In the genomic region with DNA sequence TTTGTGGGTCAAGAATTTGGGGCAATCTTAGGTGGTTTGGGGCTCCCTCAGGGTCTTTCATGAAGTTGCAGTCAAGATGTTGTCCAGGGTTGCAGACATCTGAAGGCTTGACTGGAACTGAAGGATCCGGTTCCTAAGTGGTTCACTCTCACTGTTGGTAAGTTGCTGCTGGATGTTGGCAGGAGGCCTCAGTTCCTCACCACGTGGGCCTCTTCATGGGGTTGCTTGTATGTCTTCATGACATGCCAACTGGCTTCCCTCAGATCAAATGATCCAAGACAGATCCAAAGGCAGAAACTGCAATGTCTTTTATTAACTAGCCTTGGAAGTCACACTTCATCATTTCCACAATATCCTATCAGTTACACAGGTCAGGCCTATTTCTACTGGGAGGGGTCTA, we compare ENCODE assay signal across 23 cellular contexts. TPM values are rescaled to one million over a fixed set of nuclear protein-coding genes. Genes with fewer than 3 reads are reported as not detected.
DNase-seq lines count a peak whose midpoint lies in the region; ATAC-seq and TF ChIP-seq lines count a peak whose summit lies in the region.
"Had no signal": no experiment of that assay in that cellular context is flagged by ENCODE, and none has a peak within 500 bp of the region (broad histone marks: within the 10 kb centered on the region; RNA-seq: fewer than 3 reads in every experiment).

No MANE protein-coding gene starts in this region.

- peaks cover 2 to 16% (median 10%) of the 10 kb centered on the region in 5 donors for H3K9me3 Mint-ChIP-seq in CD8-positive, alpha-beta memory T cell
- H3K9me3 Mint-ChIP-seq in activated naive CD8-positive, alpha-beta T cell treated with anti-CD3 and anti-CD28 coated beads, Interleukin-2, amount 10 ng/mL, durations not matched to agents 7 days and 5 days = peaks cover 19% of the 10 kb centered on the region
- H3K9me3 Mint-ChIP-seq in osteocyte (ENCODE audit: unreplicated experiment) (peaks cover 8% of the 10 kb centered on the region), progenitor cell of endocrine pancreas (ENCODE audit: low read depth) (peaks cover 19% of the 10 kb centered on the region)

- peaks cover 5 to 30% (median 5%) of the 10 kb centered on the region in 3 donors for H3K36me3 Mint-ChIP-seq in CD8-positive, alpha-beta memory T cell
- peaks cover 35% of the 10 kb centered on the region for H3K36me3 Mint-ChIP-seq in activated naive CD8-positive, alpha-beta T cell treated with anti-CD3 and anti-CD28 coated beads, Interleukin-2, amount 10 ng/mL, durations not matched to agents 7 days and 5 days
- H3K36me3 Mint-ChIP-seq in osteocyte (ENCODE audit: unreplicated experiment) = peaks cover 3% of the 10 kb centered on the region
- H3K36me3 Mint-ChIP-seq in progenitor cell of endocrine pancreas (ENCODE audit: insufficient read depth) = peaks cover 5% of the 10 kb centered on the region

- CTCF ChIA-PET in CD8-positive, alpha-beta memory T cell (lab: Charles Lee) = interaction anchor here (1.0 to 3.1 kb wide), 4 partner anchors 11 to 120 kb away, joined by 3 to 10 read pairs (median 5); no protein-coding TSS in a partner anchor

- TF ChIP-seq CTCF in osteocyte (IDR thresholded peaks at IDR 0.05) (no peak), progenitor cell of endocrine pancreas (IDR thresholded peaks at IDR 0.05; ENCODE audit: unreplicated experiment) (no peak)

- H3K27me3 Mint-ChIP-seq in CD8-positive, alpha-beta memory T cell = no peaks in the 10 kb centered on the region
- H3K27me3 Mint-ChIP-seq in activated naive CD8-positive, alpha-beta T cell treated with anti-CD3 and anti-CD28 coated beads, Interleukin-2, amount 10 ng/mL, durations not matched to agents 7 days and 5 days = no peaks in the 10 kb centered on the region
- H3K27me3 Mint-ChIP-seq in osteocyte (ENCODE audit: unreplicated experiment) = no peaks in the 10 kb centered on the region
- no peaks in the 10 kb centered on the region for H3K27me3 Mint-ChIP-seq in progenitor cell of endocrine pancreas

- H3K4me3 ChIP-seq in CD8-positive, alpha-beta memory T cell (ENCODE audit: low read length) = no peak overlapping the region
- H3K4me3 ChIP-seq: A549, dorsolateral prefrontal cortex, suprapubic skin had no signal

- H3K4me1 Mint-ChIP-seq in CD8-positive, alpha-beta memory T cell = peaks cover 67 to 79% (median 77%) of the 10 kb centered on the region in 3 donors
- peaks cover 52% of the 10 kb centered on the region for H3K4me1 Mint-ChIP-seq in activated naive CD8-positive, alpha-beta T cell treated with anti-CD3 and anti-CD28 coated beads, Interleukin-2, amount 10 ng/mL, durations not matched to agents 7 days and 5 days
- H3K4me1 Mint-ChIP-seq in osteocyte (ENCODE audit: unreplicated experiment) = peaks cover 42% of the 10 kb centered on the region
- peaks cover 19% of the 10 kb centered on the region for H3K4me1 Mint-ChIP-seq in progenitor cell of endocrine pancreas (ENCODE audit: low read depth)
- H3K4me1 Mint-ChIP-seq: H9 had no signal

- H3K27ac Mint-ChIP-seq in CD8-positive, alpha-beta memory T cell = peak overlapping the region in 7 of 8 donors; percentile 15 to 87 (median 67)
- peak overlapping the region; percentile 68 for H3K27ac Mint-ChIP-seq in activated naive CD8-positive, alpha-beta T cell treated with anti-CD3 and anti-CD28 coated beads, Interleukin-2, amount 10 ng/mL, durations not matched to agents 7 days and 5 days
- H3K27ac Mint-ChIP-seq in osteocyte (ENCODE audit: unreplicated experiment) (no peak overlapping the region), progenitor cell of endocrine pancreas (no peak overlapping the region)
- H3K27ac Mint-ChIP-seq: H9; T-helper 2 cell treated with Interferon-gamma antibody and Interleukin-4, amounts not matched to agents 5 μg/mL and 100 μg/mL, for 36 hours had no signal

- H3K4me3 Mint-ChIP-seq in CD8-positive, alpha-beta memory T cell = peak overlapping the region in 1 of 7 donors; percentile 28
- no peak overlapping the region for H3K4me3 Mint-ChIP-seq in activated naive CD8-positive, alpha-beta T cell treated with anti-CD3 and anti-CD28 coated beads, Interleukin-2, amount 10 ng/mL, durations not matched to agents 7 days and 5 days
- H3K4me3 Mint-ChIP-seq in osteocyte (ENCODE audit: unreplicated experiment) (no peak overlapping the region), progenitor cell of endocrine pancreas (ENCODE audit: low read depth) (no peak overlapping the region)
- H3K4me3 Mint-ChIP-seq: H9; T-helper 2 cell treated with Interferon-gamma antibody and Interleukin-4, amounts not matched to agents 5 μg/mL and 100 μg/mL, for 36 hours had no signal

- no peak for ATAC-seq in activated naive CD8-positive, alpha-beta T cell treated with anti-CD3 and anti-CD28 coated beads, Interleukin-2, amount 10 ng/mL, durations not matched to agents 7 days and 5 days (ENCODE audit: low read depth)
- ATAC-seq: A549 had no signal

- H3K27ac ChIP-seq in CD8-positive, alpha-beta memory T cell (ENCODE audit: low read depth, low read length) = no peak overlapping the region
- no peak overlapping the region for H3K27ac ChIP-seq in substantia nigra (ENCODE audit: low read depth, low read length, poor library complexity, severe bottlenecking)
- H3K27ac ChIP-seq: A549, dorsolateral prefrontal cortex, HL-60, RWPE1, suprapubic skin, VCaP had no signal

- peaks cover 55% of the 10 kb centered on the region for H3K4me1 ChIP-seq in CD8-positive, alpha-beta memory T cell (ENCODE audit: insufficient read depth, low read length)

- POLR2A ChIA-PET in CD8-positive, alpha-beta memory T cell (lab: Charles Lee) = no interaction called here
- POLR2A ChIA-PET in activated naive CD8-positive, alpha-beta T cell treated with anti-CD3 and anti-CD28 coated beads, Interleukin-2, amount 10 ng/mL, durations not matched to agents 7 days and 5 days (lab: Charles Lee) = interaction anchor here (0.7 to 2.8 kb wide), 2 partner anchors 29 to 49 kb away, joined by 3 to 18 read pairs; partner anchors contain the start of gene ARF6

- DNase-seq in activated CD8-positive, alpha-beta memory T cell treated with anti-CD3 and anti-CD28 coated beads for 24 hours = peak; percentile 45
- DNase-seq in activated CD8-positive, alpha-beta memory T cell treated with anti-CD3 and anti-CD28 coated beads, Interleukin-2, amount 50 U/mL, for 48 hours = no peak
- no peak for DNase-seq in CD8-positive, alpha-beta memory T cell
- no peak for DNase-seq in activated naive CD8-positive, alpha-beta T cell treated with anti-CD3 and anti-CD28 coated beads, Interleukin-2, amount 10 ng/mL, durations not matched to agents 7 days and 5 days
- DNase-seq in osteocyte (ENCODE audit: extremely low spot score, unreplicated experiment) (peak; percentile 17), progenitor cell of endocrine pancreas (ENCODE audit: low spot score, unreplicated experiment) (no peak), substantia nigra (lab: John Stamatoyannopoulos, UW) (no peak), NCI-H1417 (lab: John Stamatoyannopoulos, UW) (no peak)
- DNase-seq: activated CD4-positive, alpha-beta T cell treated with anti-CD3 and anti-CD28 coated beads, Interleukin-2, amount 50 U/mL, for 1 hour; activated T-cell treated with anti-CD3 and anti-CD28 coated beads for 4 hours; dorsolateral prefrontal cortex; H9; head of caudate nucleus; mammary epithelial cell; NCI-H1092; NCI-H187 treated with DMSO at 0.1 percent for 48 hours; NCI-H748 treated with DMSO at 0.1 percent for 48 hours had no signal

- H3K27me3 ChIP-seq in CD8-positive, alpha-beta memory T cell (ENCODE audit: insufficient read depth, low read length, poor library complexity, severe bottlenecking) = no peaks in the 10 kb centered on the region
- H3K27me3 ChIP-seq: dorsolateral prefrontal cortex, suprapubic skin had no signal

- no peaks in the 10 kb centered on the region for H3K36me3 ChIP-seq in CD8-positive, alpha-beta memory T cell (ENCODE audit: insufficient read depth, low read length)
- H3K36me3 ChIP-seq: suprapubic skin had no signal

- H3K9me3 ChIP-seq in CD8-positive, alpha-beta memory T cell (ENCODE audit: low read length) = no peaks in the 10 kb centered on the region
- H3K9me3 ChIP-seq: suprapubic skin had no signal

RNA-seq across cellular contexts. Expression of gene ARF6, which starts 49.2 kb away (rescaled TPM):
- 100 to 1,000 TPM; 168 TPM for total RNA-seq in CD8-positive, alpha-beta memory T cell
- polyA plus RNA-seq in CD8-positive, alpha-beta memory T cell = 174 TPM
- 100 to 1,000 TPM; 162 to 169 TPM for total RNA-seq in activated naive CD8-positive, alpha-beta T cell treated with anti-CD3 and anti-CD28 coated beads, Interleukin-2, amount 10 ng/mL, durations not matched to agents 7 days and 5 days
- 53.4 and 55.2 TPM in 2 replicates for total RNA-seq in osteocyte
- 49.8 and 49.9 TPM in 2 replicates for total RNA-seq in progenitor cell of endocrine pancreas

Comparison
In these comparisons a context has a peak if more than half of its experiments do, and no peak if none do; other contexts are left out.
1. DNase-seq: peak in activated CD8-positive, alpha-beta memory T cell treated with anti-CD3 and anti-CD28 coated beads for 24 hours (single experiment) and osteocyte (single experiment); none in activated CD8-positive, alpha-beta memory T cell treated with anti-CD3 and anti-CD28 coated beads, Interleukin-2, amount 50 U/mL, for 48 hours (single experiment), CD8-positive, alpha-beta memory T cell (0 of 5), activated naive CD8-positive, alpha-beta T cell treated with anti-CD3 and anti-CD28 coated beads, Interleukin-2, amount 10 ng/mL, durations not matched to agents 7 days and 5 days (single experiment), progenitor cell of endocrine pancreas (single experiment), substantia nigra (0 of 49) and NCI-H1417 (0 of 3).
2. H3K27ac Mint-ChIP-seq: peak in CD8-positive, alpha-beta memory T cell (7 of 8) and activated naive CD8-positive, alpha-beta T cell treated with anti-CD3 and anti-CD28 coated beads, Interleukin-2, amount 10 ng/mL, durations not matched to agents 7 days and 5 days (single experiment); none in osteocyte (single experiment) and progenitor cell of endocrine pancreas (single experiment).